ENCODE assay signal across 8 cellular contexts in genomic region chr1:230066036-230066435, GRCh38. TPM values are rescaled to one million over a fixed set of nuclear protein-coding genes. Genes with fewer than 3 reads are reported as not detected.
DNase-seq lines count a peak whose midpoint lies in the region; ATAC-seq and TF ChIP-seq lines count a peak whose summit lies in the region.

No MANE protein-coding gene starts in this region.

- H3K4me3 ChIP-seq in gastroesophageal sphincter = peak overlapping the region in 1 of 2 donors; percentile 98

- H3K27ac ChIP-seq in gastroesophageal sphincter = peak overlapping the region; percentile 50 to 98 (median 96)

- TF ChIP-seq CTCF in gastroesophageal sphincter (IDR thresholded peaks at IDR 0.05) = no peak

- CTCF ChIA-PET in T-cell (lab: Charles Lee) = no interaction called here

- peaks cover 0 to 39% (median 12%) of the 10 kb centered on the region in 3 donors for H3K4me1 ChIP-seq in gastroesophageal sphincter

- H3K27me3 ChIP-seq in gastroesophageal sphincter = no peaks in the 10 kb centered on the region

- no peaks in the 10 kb centered on the region for H3K36me3 Mint-ChIP-seq in T-cell
- no peaks in the 10 kb centered on the region for H3K36me3 Mint-ChIP-seq in stimulated activated effector memory CD8-positive, alpha-beta T cell treated with anti-CD3 and anti-CD28 coated beads, Interleukin-12 subunit alpha, Interleukin-12 subunit beta, amount 100 ng/mL, for 72 hours

- DNase-seq in SIG-M5 treated with dmso at 0.1 percent for 504 hours (lab: John Stamatoyannopoulos, UW; ENCODE audit: unreplicated experiment) (peak; percentile 19), SIG-M5 (lab: John Stamatoyannopoulos, UW) (no peak), T-cell (no peak), DMS114 treated with DMSO at 0.1 percent for 48 hours (lab: John Stamatoyannopoulos, UW; ENCODE audit: unreplicated experiment) (no peak), T1000 (lab: John Stamatoyannopoulos, UW) (no peak), amygdala (lab: John Stamatoyannopoulos, UW) (no peak)
- DNase-seq in stimulated activated effector memory CD8-positive, alpha-beta T cell treated with anti-CD3 and anti-CD28 coated beads, Interleukin-12 subunit alpha, Interleukin-12 subunit beta, amount 100 ng/mL, for 72 hours (ENCODE audit: low spot score in 2 of 2) = no peak

- H3K4me1 Mint-ChIP-seq in T-cell = peaks cover 34 to 40% (median 35%) of the 10 kb centered on the region in 3 donors
- H3K4me1 Mint-ChIP-seq in stimulated activated effector memory CD8-positive, alpha-beta T cell treated with anti-CD3 and anti-CD28 coated beads, Interleukin-12 subunit alpha, Interleukin-12 subunit beta, amount 100 ng/mL, for 72 hours = peaks cover 24% of the 10 kb centered on the region

- H3K4me3 Mint-ChIP-seq in T-cell = peak overlapping the region; percentile 81 to 88 (median 87)
- peak overlapping the region; percentile 80 for H3K4me3 Mint-ChIP-seq in stimulated activated effector memory CD8-positive, alpha-beta T cell treated with anti-CD3 and anti-CD28 coated beads, Interleukin-12 subunit alpha, Interleukin-12 subunit beta, amount 100 ng/mL, for 72 hours

- peak overlapping the region; percentile 84 to 85 for H3K27ac Mint-ChIP-seq in T-cell
- peak overlapping the region; percentile 72 for H3K27ac Mint-ChIP-seq in stimulated activated effector memory CD8-positive, alpha-beta T cell treated with anti-CD3 and anti-CD28 coated beads, Interleukin-12 subunit alpha, Interleukin-12 subunit beta, amount 100 ng/mL, for 72 hours

- POLR2A ChIA-PET in T-cell (lab: Charles Lee) = no interaction called here

- H3K27me3 Mint-ChIP-seq in T-cell = no peaks in the 10 kb centered on the region

- H3K9me3 Mint-ChIP-seq in T-cell = no peaks in the 10 kb centered on the region
- H3K9me3 Mint-ChIP-seq in stimulated activated effector memory CD8-positive, alpha-beta T cell treated with anti-CD3 and anti-CD28 coated beads, Interleukin-12 subunit alpha, Interleukin-12 subunit beta, amount 100 ng/mL, for 72 hours = no peaks in the 10 kb centered on the region

- no peak for TF ChIP-seq EP300 in gastroesophageal sphincter (IDR thresholded peaks at IDR 0.05)

- WGBS in gastroesophageal sphincter (ENCODE audit: low coverage in 1 of 2), 2 donors = 15 to 16% methylated on average over 8 of the region's 8 CpGs

- no peak for TF ChIP-seq POLR2A in gastroesophageal sphincter (IDR thresholded peaks at IDR 0.05)

- H3K9me3 ChIP-seq in gastroesophageal sphincter = no peaks in the 10 kb centered on the region

- no peaks in the 10 kb centered on the region for H3K36me3 ChIP-seq in gastroesophageal sphincter

- ATAC-seq in T-cell (replicated peaks in 1 of 4) (no peak), gastroesophageal sphincter (no peak)
- ATAC-seq in stimulated activated effector memory CD8-positive, alpha-beta T cell treated with anti-CD3 and anti-CD28 coated beads, Interleukin-12 subunit alpha, Interleukin-12 subunit beta, amount 100 ng/mL, for 72 hours = no peak

RNA-seq across cellular contexts. Expression of gene GALNT2, which starts 1.0 kb away (rescaled TPM):
- 10 to 100 TPM; 22.2 to 29.7 (median 23.5) TPM for total RNA-seq in T-cell
- total RNA-seq in gastroesophageal sphincter = 100 to 1,000 TPM in 3 of 4 donors, 10 to 100 TPM in 1; 95.3 to 160 (median 134) TPM
